2 cellular contexts compared by ENCODE assay signal in the genomic region with DNA sequence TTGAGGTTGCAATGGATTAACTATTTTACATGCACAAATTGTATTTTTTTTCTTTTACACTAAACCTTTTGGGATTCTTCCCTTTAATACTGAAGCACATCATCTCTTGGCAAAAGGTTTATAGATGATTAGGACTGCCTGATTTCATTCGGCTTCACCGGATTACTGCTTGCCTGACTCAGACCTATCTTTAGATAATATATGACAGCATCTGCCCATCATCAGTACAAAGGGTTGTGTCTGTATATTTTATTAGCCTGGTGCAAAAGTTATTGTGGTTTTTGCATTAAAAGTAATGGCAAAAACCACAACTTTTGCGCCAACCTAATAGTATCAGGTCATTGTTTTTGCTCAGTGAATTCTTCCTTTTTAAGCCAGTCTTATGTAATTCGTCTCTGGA.
TF ChIP-seq lines count a peak whose summit lies in the region.

No MANE protein-coding gene starts in this region.

TF ChIP-seq in SK-N-SH, 30 proteins besides CTCF, POLR2A, EP300 and RAD21 (continued from another document):
- no peak for TF ChIP-seq FOSL2 (IDR thresholded peaks at IDR 0.05; ENCODE audit: borderline replicate concordance, low read depth)

TF ChIP-seq in SK-N-SH treated with all-trans-retinoic acid at 6 μM for 48 hours, 23 proteins besides CTCF, POLR2A, EP300 and RAD21 (continued from another document):
- TF ChIP-seq TSHZ2 (CRISPR knock-in tag; IDR thresholded peaks at IDR 0.05) (no peak), ZC3H10 (CRISPR knock-in tag; IDR thresholded peaks at IDR 0.05) (no peak), ZNF70 (CRISPR knock-in tag; IDR thresholded peaks at IDR 0.05) (no peak), BACH2 (CRISPR knock-in tag; IDR thresholded peaks at IDR 0.05; ENCODE audit: borderline replicate concordance) (no peak), POU6F1 (CRISPR knock-in tag; IDR thresholded peaks at IDR 0.05; ENCODE audit: borderline replicate concordance, low read depth) (no peak), RARB (CRISPR knock-in tag; IDR thresholded peaks at IDR 0.05) (no peak), ZNF8 (CRISPR knock-in tag; IDR thresholded peaks at IDR 0.05) (no peak), ZFP3 (CRISPR knock-in tag; IDR thresholded peaks at IDR 0.05) (no peak), TOX (CRISPR knock-in tag; IDR thresholded peaks at IDR 0.05; ENCODE audit: borderline replicate concordance) (no peak)
- TF ChIP-seq, protein P1, sequence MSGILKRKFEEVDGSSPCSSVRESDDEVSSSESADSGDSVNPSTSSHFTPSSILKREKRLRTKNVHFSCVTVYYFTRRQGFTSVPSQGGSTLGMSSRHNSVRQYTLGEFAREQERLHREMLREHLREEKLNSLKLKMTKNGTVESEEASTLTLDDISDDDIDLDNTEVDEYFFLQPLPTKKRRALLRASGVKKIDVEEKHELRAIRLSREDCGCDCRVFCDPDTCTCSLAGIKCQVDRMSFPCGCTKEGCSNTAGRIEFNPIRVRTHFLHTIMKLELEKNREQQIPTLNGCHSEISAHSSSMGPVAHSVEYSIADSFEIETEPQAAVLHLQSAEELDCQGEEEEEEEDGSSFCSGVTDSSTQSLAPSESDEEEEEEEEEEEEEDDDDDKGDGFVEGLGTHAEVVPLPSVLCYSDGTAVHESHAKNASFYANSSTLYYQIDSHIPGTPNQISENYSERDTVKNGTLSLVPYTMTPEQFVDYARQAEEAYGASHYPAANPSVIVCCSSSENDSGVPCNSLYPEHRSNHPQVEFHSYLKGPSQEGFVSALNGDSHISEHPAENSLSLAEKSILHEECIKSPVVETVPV (CRISPR knock-in tag; IDR thresholded peaks at IDR 0.05) = no peak
